16 cellular contexts compared by ENCODE assay signal in genomic region chr7:104230606-104231005, GRCh38. TPM values are rescaled to one million over a fixed set of nuclear protein-coding genes. Genes with fewer than 3 reads are reported as not detected.
DNase-seq lines count a peak whose midpoint lies in the region; ATAC-seq and TF ChIP-seq lines count a peak whose summit lies in the region.
"Had no signal": no experiment of that assay in that cellular context is flagged by ENCODE, and none has a peak within 500 bp of the region (broad histone marks: within the 10 kb centered on the region; RNA-seq: fewer than 3 reads in every experiment).

No MANE protein-coding gene starts in this region.

- no peaks in the 10 kb centered on the region for H3K36me3 Mint-ChIP-seq in HFFc6 (ENCODE audit: low read depth)
- H3K36me3 Mint-ChIP-seq: activated naive CD4-positive, alpha-beta T cell treated with anti-CD3 and anti-CD28 coated beads, Interleukin-2, amount 50 U/mL, for 72 hours; CD8-positive, alpha-beta T cell; mesothelial cell of epicardium had no signal

- H3K27me3 ChIP-seq in cardiac muscle cell, result no peaks in the 10 kb centered on the region

- in situ Hi-C loops in astrocyte of the spinal cord (cut with HindIII; ENCODE audit: low sequenced_read_pairs), result no loop called here

- H3K4me3 ChIP-seq in cardiac muscle cell (no peak overlapping the region), astrocyte of the spinal cord (ENCODE audit: low read depth, low read length) (no peak overlapping the region)
- H3K4me3 ChIP-seq: HAP-1 had no signal

- no peaks in the 10 kb centered on the region for H3K9me3 Mint-ChIP-seq in HFFc6
- H3K9me3 Mint-ChIP-seq: activated naive CD4-positive, alpha-beta T cell treated with anti-CD3 and anti-CD28 coated beads, Interleukin-2, amount 50 U/mL, for 72 hours; activated T-cell treated with anti-CD3 and anti-CD28 coated beads, Interleukin-2, amount 50 U/mL, for 4 hours; CD8-positive, alpha-beta T cell; mesothelial cell of epicardium; stimulated activated naive CD8-positive, alpha-beta T cell treated with anti-CD3 and anti-CD28 coated beads, Interleukin-15, amount 100 ng/mL, for 72 hours had no signal

- H3K27me3 Mint-ChIP-seq in HFFc6 (ENCODE audit: insufficient read depth), result peaks cover 4% of the 10 kb centered on the region

- H3K4me1 ChIP-seq in cardiac muscle cell (ENCODE audit: low read depth), result no peaks in the 10 kb centered on the region
- H3K4me1 ChIP-seq: HAP-1 had no signal

- TF ChIP-seq CTCF in cardiac muscle cell (IDR thresholded peaks at IDR 0.05; ENCODE audit: low read depth, low read length) (no peak), astrocyte of the spinal cord (IDR thresholded peaks at IDR 0.05; ENCODE audit: low read depth, low read length) (no peak), HFFc6 (IDR thresholded peaks at IDR 0.05) (no peak)

- H3K27ac ChIP-seq in cardiac muscle cell, result no peak overlapping the region

- no peaks in the 10 kb centered on the region for H3K36me3 ChIP-seq in cardiac muscle cell
- H3K36me3 ChIP-seq: HAP-1 had no signal

- ATAC-seq in Right ventricle myocardium inferior (no peak), HG03571 (IDR thresholded peaks at IDR 0.05; ENCODE audit: unreplicated experiment) (no peak)

- no peak overlapping the region for H3K4me3 Mint-ChIP-seq in HFFc6
- H3K4me3 Mint-ChIP-seq: activated T-cell treated with anti-CD3 and anti-CD28 coated beads, Interleukin-2, amount 50 U/mL, for 4 hours; CD8-positive, alpha-beta T cell; mesothelial cell of epicardium; stimulated activated naive CD8-positive, alpha-beta T cell treated with anti-CD3 and anti-CD28 coated beads, Interleukin-15, amount 100 ng/mL, for 72 hours had no signal

- no peaks in the 10 kb centered on the region for H3K9me3 ChIP-seq in cardiac muscle cell (ENCODE audit: low read depth)
- H3K9me3 ChIP-seq: HAP-1 had no signal

- H3K4me1 Mint-ChIP-seq in HFFc6 (ENCODE audit: low read depth), result peaks cover 7% of the 10 kb centered on the region; the same call in 1 of the 2 replicates
- H3K4me1 Mint-ChIP-seq: stimulated activated naive CD8-positive, alpha-beta T cell treated with anti-CD3 and anti-CD28 coated beads, Interleukin-15, amount 100 ng/mL, for 72 hours had no signal

- no peak overlapping the region for H3K27ac Mint-ChIP-seq in HFFc6
- H3K27ac Mint-ChIP-seq: activated naive CD4-positive, alpha-beta T cell treated with anti-CD3 and anti-CD28 coated beads, Interleukin-2, amount 50 U/mL, for 72 hours; CD8-positive, alpha-beta T cell; mesothelial cell of epicardium; stimulated activated naive CD8-positive, alpha-beta T cell treated with anti-CD3 and anti-CD28 coated beads, Interleukin-15, amount 100 ng/mL, for 72 hours had no signal

- intact Hi-C loops in Right ventricle myocardium inferior (cut with DNase I), result loop anchor here (2.0 kb wide), 2 partner anchors 618 to 688 kb away; no protein-coding TSS in a partner anchor

- DNase-seq in cardiac muscle cell (ENCODE audit: low read depth in 1 of 2, low spot score in 1 of 2), result peak; percentile 18 to 67
- DNase-seq in Right ventricle myocardium inferior (ENCODE audit: missing footprints), result no peak
- DNase-seq in NCI-H345 (lab: John Stamatoyannopoulos, UW), result peak; percentile 62
- peak; percentile 39 for DNase-seq in astrocyte of the spinal cord (ENCODE audit: low read depth, low spot score)
- DNase-seq in occipital lobe (lab: John Stamatoyannopoulos, UW), result no peak
- DNase-seq in HFFc6, result no peak
- no peak for DNase-seq in activated T-cell treated with anti-CD3 and anti-CD28 coated beads for 4 hours
- DNase-seq: activated T-cell treated with anti-CD3 and anti-CD28 coated beads, Interleukin-2, amount 50 U/mL, for 4 hours; GF-D8; NCI-H226 had no signal

RNA-seq across cellular contexts. Expression of gene ORC5, which starts 22.8 kb away (rescaled TPM):
- total RNA-seq in cardiac muscle cell, result 65.4 and 66.5 TPM in 2 replicates
- 13.5 and 20.4 TPM in 2 replicates for polyA plus RNA-seq in cardiac muscle cell
- total RNA-seq in Right ventricle myocardium inferior, result 7.1 TPM
- 51.5 TPM for total RNA-seq in occipital lobe
- 10 to 100 TPM; 16.7 to 20.7 (median 17.6) TPM for total RNA-seq in HFFc6 (2021; fragmentation: NEBNext Ultra II Directional; extraction: Animal tissue kit (Norgen Biotek cat#: 25700))

Comparison
In these comparisons a context has a peak if more than half of its experiments do, and no peak if none do; other contexts are left out.
1. DNase-seq: peak in cardiac muscle cell (2 of 2), NCI-H345 (single experiment) and astrocyte of the spinal cord (single experiment); none in Right ventricle myocardium inferior (single experiment), occipital lobe (single experiment), HFFc6 (single experiment) and activated T-cell treated with anti-CD3 and anti-CD28 coated beads for 4 hours (single experiment).